Comparison of ENCODE assay signal across 1 cellular context in the genomic region with DNA sequence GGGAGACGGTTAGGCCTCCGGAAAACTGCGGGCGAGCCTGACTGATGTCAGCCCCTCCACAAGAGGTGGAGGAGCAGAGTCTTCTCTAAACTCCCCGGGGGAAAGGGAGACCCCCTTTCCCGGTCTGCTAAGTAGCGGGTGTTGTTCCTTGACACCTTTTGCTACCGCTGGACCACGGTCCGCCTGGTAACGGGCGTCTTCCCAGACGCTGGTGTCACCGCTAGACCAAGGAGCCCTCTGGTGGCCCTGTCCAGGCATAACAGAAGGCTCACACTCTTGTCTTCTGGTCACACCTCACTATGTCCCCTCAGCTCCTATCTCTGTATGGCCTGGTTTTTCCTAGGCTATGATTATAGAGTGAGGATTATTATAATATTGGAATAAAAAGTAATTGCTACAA.
TF ChIP-seq lines count a peak whose summit lies in the region.

No MANE protein-coding gene starts in this region.

TF ChIP-seq in HepG2, 621 proteins besides CTCF, POLR2A, EP300 and RAD21:
- peak; percentile 13; the same call in 1 of the 2 replicates for TF ChIP-seq STAG1 (CRISPR knock-in tag; IDR thresholded peaks at IDR 0.05)
TF ChIP-seq in HepG2: peak in this region for 1; not testable (repeated sequence) for 620.
